ENCODE assay signal across 1 cellular context in the genomic region with DNA sequence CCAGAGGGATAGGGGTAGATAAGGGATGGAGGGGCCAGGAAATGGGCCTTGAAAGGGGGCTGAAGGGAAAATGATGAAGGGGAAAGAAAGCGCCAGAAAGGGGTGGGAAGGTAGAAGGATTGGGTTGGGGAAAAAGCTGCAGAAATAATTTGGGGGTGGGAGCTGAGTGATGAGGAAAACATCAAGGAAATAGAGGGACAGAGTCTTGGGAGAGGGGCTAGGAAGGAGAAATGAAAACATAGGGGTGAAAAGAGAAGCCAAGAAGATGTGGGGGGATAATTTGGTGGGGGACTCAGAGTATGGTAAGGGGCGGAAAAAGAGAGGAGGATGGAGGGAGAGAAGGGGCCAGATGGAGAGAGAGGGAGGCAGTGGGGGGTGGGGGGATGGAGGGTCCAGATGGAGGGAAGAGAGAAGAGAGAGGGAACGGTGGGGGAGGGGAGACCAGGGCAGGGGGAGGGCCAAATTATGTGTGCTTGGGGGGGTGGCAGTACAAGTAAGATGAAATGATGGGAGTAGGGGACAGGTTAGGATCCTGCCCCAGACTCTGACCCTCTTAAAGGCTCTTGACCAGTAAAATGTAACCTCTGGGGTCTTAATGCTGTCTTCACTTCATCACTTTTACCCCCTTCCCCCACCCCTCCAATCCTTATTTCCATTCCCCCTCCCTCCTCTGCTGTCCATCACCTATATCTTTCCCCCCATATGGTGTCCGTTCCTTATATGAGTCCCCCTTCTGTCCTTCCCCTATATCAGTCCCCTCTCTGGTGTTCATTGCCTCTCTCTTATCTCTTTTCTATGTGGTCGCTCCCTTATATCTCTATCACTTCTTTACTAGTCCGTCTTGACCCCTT.
TF ChIP-seq lines count a peak whose summit lies in the region.

No MANE protein-coding gene starts in this region.

TF ChIP-seq in HEK293, 187 proteins besides CTCF, POLR2A, EP300 and RAD21 (continued from another document and continues in another):
- TF ChIP-seq, protein P1, sequence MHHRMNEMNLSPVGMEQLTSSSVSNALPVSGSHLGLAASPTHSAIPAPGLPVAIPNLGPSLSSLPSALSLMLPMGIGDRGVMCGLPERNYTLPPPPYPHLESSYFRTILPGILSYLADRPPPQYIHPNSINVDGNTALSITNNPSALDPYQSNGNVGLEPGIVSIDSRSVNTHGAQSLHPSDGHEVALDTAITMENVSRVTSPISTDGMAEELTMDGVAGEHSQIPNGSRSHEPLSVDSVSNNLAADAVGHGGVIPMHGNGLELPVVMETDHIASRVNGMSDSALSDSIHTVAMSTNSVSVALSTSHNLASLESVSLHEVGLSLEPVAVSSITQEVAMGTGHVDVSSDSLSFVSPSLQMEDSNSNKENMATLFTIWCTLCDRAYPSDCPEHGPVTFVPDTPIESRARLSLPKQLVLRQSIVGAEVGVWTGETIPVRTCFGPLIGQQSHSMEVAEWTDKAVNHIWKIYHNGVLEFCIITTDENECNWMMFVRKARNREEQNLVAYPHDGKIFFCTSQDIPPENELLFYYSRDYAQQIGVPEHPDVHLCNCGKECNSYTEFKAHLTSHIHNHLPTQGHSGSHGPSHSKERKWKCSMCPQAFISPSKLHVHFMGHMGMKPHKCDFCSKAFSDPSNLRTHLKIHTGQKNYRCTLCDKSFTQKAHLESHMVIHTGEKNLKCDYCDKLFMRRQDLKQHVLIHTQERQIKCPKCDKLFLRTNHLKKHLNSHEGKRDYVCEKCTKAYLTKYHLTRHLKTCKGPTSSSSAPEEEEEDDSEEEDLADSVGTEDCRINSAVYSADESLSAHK (tag by site-specific recombination; IDR thresholded peaks at IDR 0.05), result no peak
- TF ChIP-seq ZNF24 (tag by site-specific recombination; IDR thresholded peaks at IDR 0.05), result 0 out of 2 replicates have a peak, but pooled peaks have one; percentile 30
- TF ChIP-seq ZNF292 (tag by site-specific recombination; IDR thresholded peaks at IDR 0.05; ENCODE audit: borderline replicate concordance, low read depth), result no peak
- TF ChIP-seq OVOL3 (tag by site-specific recombination; IDR thresholded peaks at IDR 0.05), result no peak
- 0 out of 2 replicates have a peak, but pooled peaks have one; percentile 50 for TF ChIP-seq ZNF701 (tag by site-specific recombination; IDR thresholded peaks at IDR 0.05)
- no peak for TF ChIP-seq ZNF558 (tag by site-specific recombination; IDR thresholded peaks at IDR 0.05)
- TF ChIP-seq, protein P2, sequence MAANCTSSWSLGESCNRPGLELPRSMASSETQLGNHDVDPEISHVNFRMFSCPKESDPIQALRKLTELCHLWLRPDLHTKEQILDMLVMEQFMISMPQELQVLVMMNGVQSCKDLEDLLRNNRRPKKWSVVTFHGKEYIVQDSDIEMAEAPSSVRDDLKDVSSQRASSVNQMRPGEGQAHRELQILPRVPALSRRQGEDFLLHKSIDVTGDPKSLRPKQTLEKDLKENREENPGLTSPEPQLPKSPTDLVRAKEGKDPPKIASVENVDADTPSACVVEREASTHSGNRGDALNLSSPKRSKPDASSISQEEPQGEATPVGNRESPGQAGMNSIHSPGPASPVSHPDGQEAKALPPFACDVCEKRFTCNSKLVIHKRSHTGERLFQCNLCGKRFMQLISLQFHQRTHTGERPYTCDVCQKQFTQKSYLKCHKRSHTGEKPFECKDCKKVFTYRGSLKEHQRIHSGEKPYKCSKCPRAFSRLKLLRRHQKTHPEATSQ (tag by site-specific recombination; IDR thresholded peaks at IDR 0.05), result 0 out of 2 replicates have a peak, but pooled peaks have one; percentile 32
- TF ChIP-seq ZNF324 (tag by site-specific recombination; IDR thresholded peaks at IDR 0.05), result peak; percentile 85
- TF ChIP-seq ZNF341 (tag by site-specific recombination; IDR thresholded peaks at IDR 0.05; ENCODE audit: low read depth), result peak; percentile 75
- peak; percentile 55; the same call in 1 of the 2 replicates for TF ChIP-seq ZBTB48 (tag by site-specific recombination; IDR thresholded peaks at IDR 0.05)
- TF ChIP-seq ZNF175 (tag by site-specific recombination; IDR thresholded peaks at IDR 0.05), result no peak
- TF ChIP-seq, protein P3, sequence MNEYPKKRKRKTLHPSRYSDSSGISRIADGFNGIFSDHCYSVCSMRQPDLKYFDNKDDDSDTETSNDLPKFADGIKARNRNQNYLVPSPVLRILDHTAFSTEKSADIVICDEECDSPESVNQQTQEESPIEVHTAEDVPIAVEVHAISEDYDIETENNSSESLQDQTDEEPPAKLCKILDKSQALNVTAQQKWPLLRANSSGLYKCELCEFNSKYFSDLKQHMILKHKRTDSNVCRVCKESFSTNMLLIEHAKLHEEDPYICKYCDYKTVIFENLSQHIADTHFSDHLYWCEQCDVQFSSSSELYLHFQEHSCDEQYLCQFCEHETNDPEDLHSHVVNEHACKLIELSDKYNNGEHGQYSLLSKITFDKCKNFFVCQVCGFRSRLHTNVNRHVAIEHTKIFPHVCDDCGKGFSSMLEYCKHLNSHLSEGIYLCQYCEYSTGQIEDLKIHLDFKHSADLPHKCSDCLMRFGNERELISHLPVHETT (tag by site-specific recombination; IDR thresholded peaks at IDR 0.05), result 0 out of 2 replicates have a peak, but pooled peaks have one; percentile 24
- 0 out of 2 replicates have a peak, but pooled peaks have one; percentile 14 for TF ChIP-seq ZBTB17 (tag by site-specific recombination; IDR thresholded peaks at IDR 0.05)
- TF ChIP-seq, protein P4, sequence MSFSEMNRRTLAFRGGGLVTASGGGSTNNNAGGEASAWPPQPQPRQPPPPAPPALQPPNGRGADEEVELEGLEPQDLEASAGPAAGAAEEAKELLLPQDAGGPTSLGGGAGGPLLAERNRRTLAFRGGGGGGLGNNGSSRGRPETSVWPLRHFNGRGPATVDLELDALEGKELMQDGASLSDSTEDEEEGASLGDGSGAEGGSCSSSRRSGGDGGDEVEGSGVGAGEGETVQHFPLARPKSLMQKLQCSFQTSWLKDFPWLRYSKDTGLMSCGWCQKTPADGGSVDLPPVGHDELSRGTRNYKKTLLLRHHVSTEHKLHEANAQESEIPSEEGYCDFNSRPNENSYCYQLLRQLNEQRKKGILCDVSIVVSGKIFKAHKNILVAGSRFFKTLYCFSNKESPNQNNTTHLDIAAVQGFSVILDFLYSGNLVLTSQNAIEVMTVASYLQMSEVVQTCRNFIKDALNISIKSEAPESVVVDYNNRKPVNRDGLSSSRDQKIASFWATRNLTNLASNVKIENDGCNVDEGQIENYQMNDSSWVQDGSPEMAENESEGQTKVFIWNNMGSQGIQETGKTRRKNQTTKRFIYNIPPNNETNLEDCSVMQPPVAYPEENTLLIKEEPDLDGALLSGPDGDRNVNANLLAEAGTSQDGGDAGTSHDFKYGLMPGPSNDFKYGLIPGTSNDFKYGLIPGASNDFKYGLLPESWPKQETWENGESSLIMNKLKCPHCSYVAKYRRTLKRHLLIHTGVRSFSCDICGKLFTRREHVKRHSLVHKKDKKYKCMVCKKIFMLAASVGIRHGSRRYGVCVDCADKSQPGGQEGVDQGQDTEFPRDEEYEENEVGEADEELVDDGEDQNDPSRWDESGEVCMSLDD (tag by site-specific recombination; IDR thresholded peaks at IDR 0.05), result no peak; the same call in 1 of the 2 replicates
- no peak for TF ChIP-seq ZFP37 (tag by site-specific recombination; IDR thresholded peaks at IDR 0.05)
- TF ChIP-seq OSR2 (tag by site-specific recombination; IDR thresholded peaks at IDR 0.05), result 0 out of 2 replicates have a peak, but pooled peaks have one; percentile 13
- no peak for TF ChIP-seq ZNF830 (tag by site-specific recombination; IDR thresholded peaks at IDR 0.05; ENCODE audit: low read depth)
- no peak for TF ChIP-seq ZNF624 (tag by site-specific recombination; IDR thresholded peaks at IDR 0.05)
- no peak for TF ChIP-seq TCF7L2 (IDR thresholded peaks at IDR 0.05; ENCODE audit: borderline replicate concordance, low read depth, low read length)
- no peak for TF ChIP-seq ZSCAN30 (tag by site-specific recombination; IDR thresholded peaks at IDR 0.05)
- no peak for TF ChIP-seq ZNF561 (tag by site-specific recombination; IDR thresholded peaks at IDR 0.05; ENCODE audit: borderline replicate concordance)
- TF ChIP-seq, protein P5, sequence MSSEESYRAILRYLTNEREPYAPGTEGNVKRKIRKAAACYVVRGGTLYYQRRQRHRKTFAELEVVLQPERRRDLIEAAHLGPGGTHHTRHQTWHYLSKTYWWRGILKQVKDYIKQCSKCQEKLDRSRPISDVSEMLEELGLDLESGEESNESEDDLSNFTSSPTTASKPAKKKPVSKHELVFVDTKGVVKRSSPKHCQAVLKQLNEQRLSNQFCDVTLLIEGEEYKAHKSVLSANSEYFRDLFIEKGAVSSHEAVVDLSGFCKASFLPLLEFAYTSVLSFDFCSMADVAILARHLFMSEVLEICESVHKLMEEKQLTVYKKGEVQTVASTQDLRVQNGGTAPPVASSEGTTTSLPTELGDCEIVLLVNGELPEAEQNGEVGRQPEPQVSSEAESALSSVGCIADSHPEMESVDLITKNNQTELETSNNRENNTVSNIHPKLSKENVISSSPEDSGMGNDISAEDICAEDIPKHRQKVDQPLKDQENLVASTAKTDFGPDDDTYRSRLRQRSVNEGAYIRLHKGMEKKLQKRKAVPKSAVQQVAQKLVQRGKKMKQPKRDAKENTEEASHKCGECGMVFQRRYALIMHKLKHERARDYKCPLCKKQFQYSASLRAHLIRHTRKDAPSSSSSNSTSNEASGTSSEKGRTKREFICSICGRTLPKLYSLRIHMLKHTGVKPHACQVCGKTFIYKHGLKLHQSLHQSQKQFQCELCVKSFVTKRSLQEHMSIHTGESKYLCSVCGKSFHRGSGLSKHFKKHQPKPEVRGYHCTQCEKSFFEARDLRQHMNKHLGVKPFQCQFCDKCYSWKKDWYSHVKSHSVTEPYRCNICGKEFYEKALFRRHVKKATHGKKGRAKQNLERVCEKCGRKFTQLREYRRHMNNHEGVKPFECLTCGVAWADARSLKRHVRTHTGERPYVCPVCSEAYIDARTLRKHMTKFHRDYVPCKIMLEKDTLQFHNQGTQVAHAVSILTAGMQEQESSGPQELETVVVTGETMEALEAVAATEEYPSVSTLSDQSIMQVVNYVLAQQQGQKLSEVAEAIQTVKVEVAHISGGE (tag by site-specific recombination; conservative IDR thresholded peaks at IDR 0.05; ENCODE audit: low read depth), result peak; percentile 98
- TF ChIP-seq, protein P6, sequence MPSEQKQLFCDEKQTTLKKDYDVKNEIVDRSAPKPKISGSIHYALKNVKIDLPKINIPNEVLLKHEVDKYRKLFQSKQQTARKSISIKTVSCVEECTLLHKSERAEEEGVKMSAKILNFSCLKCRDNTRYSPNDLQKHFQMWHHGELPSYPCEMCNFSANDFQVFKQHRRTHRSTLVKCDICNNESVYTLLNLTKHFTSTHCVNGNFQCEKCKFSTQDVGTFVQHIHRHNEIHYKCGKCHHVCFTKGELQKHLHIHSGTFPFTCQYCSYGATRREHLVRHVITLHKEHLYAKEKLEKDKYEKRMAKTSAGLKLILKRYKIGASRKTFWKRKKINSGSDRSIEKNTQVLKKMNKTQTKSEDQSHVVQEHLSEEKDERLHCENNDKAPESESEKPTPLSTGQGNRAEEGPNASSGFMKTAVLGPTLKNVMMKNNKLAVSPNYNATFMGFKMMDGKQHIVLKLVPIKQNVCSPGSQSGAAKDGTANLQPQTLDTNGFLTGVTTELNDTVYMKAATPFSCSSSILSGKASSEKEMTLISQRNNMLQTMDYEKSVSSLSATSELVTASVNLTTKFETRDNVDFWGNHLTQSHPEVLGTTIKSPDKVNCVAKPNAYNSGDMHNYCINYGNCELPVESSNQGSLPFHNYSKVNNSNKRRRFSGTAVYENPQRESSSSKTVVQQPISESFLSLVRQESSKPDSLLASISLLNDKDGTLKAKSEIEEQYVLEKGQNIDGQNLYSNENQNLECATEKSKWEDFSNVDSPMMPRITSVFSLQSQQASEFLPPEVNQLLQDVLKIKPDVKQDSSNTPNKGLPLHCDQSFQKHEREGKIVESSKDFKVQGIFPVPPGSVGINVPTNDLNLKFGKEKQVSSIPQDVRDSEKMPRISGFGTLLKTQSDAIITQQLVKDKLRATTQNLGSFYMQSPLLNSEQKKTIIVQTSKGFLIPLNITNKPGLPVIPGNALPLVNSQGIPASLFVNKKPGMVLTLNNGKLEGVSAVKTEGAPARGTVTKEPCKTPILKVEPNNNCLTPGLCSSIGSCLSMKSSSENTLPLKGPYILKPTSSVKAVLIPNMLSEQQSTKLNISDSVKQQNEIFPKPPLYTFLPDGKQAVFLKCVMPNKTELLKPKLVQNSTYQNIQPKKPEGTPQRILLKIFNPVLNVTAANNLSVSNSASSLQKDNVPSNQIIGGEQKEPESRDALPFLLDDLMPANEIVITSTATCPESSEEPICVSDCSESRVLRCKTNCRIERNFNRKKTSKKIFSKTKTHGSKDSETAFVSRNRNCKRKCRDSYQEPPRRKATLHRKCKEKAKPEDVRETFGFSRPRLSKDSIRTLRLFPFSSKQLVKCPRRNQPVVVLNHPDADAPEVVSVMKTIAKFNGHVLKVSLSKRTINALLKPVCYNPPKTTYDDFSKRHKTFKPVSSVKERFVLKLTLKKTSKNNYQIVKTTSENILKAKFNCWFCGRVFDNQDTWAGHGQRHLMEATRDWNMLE (tag by site-specific recombination; conservative IDR thresholded peaks at IDR 0.05; ENCODE audit: low read depth), result peak; percentile 31; the same call in 1 of the 2 replicates
- TF ChIP-seq, protein P7, sequence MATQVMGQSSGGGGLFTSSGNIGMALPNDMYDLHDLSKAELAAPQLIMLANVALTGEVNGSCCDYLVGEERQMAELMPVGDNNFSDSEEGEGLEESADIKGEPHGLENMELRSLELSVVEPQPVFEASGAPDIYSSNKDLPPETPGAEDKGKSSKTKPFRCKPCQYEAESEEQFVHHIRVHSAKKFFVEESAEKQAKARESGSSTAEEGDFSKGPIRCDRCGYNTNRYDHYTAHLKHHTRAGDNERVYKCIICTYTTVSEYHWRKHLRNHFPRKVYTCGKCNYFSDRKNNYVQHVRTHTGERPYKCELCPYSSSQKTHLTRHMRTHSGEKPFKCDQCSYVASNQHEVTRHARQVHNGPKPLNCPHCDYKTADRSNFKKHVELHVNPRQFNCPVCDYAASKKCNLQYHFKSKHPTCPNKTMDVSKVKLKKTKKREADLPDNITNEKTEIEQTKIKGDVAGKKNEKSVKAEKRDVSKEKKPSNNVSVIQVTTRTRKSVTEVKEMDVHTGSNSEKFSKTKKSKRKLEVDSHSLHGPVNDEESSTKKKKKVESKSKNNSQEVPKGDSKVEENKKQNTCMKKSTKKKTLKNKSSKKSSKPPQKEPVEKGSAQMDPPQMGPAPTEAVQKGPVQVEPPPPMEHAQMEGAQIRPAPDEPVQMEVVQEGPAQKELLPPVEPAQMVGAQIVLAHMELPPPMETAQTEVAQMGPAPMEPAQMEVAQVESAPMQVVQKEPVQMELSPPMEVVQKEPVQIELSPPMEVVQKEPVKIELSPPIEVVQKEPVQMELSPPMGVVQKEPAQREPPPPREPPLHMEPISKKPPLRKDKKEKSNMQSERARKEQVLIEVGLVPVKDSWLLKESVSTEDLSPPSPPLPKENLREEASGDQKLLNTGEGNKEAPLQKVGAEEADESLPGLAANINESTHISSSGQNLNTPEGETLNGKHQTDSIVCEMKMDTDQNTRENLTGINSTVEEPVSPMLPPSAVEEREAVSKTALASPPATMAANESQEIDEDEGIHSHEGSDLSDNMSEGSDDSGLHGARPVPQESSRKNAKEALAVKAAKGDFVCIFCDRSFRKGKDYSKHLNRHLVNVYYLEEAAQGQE (tag by site-specific recombination; IDR thresholded peaks at IDR 0.05), result peak; percentile 55; the same call in 1 of the 2 replicates
- TF ChIP-seq YY1 (tag by site-specific recombination; IDR thresholded peaks at IDR 0.05), result 0 out of 2 replicates have a peak, but pooled peaks have one; percentile 24
- TF ChIP-seq ZNF555 (tag by site-specific recombination; conservative IDR thresholded peaks at IDR 0.05), result no peak
- no peak for TF ChIP-seq ZNF155 (tag by site-specific recombination; IDR thresholded peaks at IDR 0.05)
